In the genomic region with DNA sequence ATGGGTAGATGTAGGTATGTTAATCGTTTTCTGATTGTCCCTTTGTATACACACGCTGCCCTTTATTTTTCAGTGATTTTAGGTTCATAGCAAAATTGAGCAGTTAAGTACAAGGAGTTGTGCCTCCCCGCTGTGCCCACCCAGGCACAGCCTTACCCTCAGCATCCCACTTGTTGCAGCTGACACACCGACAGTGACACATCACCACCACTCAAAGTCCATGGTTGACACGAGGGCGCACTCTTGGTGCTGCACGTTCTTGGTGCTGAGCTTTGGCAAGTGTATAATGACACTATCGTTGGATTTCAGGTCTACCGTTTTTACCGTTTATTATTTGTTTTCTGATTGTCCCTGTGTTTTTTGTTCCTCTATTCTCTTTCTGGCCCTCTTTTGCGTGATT, we compare ENCODE assay signal across 15 cellular contexts. TPM values are rescaled to one million over a fixed set of nuclear protein-coding genes. Genes with fewer than 3 reads are reported as not detected.
"Had no signal": no experiment of that assay in that cellular context is flagged by ENCODE, and none has a peak within 500 bp of the region (broad histone marks: within the 10 kb centered on the region; RNA-seq: fewer than 3 reads in every experiment).

No MANE protein-coding gene starts in this region.

- H3K36me3 Mint-ChIP-seq: natural killer cell had no signal

- H3K4me3 ChIP-seq: dorsolateral prefrontal cortex, right lobe of liver, SJSA1 had no signal

- H3K4me1 ChIP-seq: right lobe of liver, SJSA1 had no signal

- ATAC-seq: esophagus mucosa, natural killer cell, right lobe of liver had no signal

- H3K4me3 Mint-ChIP-seq: natural killer cell; T-helper 2 cell treated with Interferon-gamma antibody and Interleukin-4, amounts not matched to agents 5 μg/mL and 100 μg/mL, for 36 hours had no signal

- DNase-seq: activated CD4-positive, alpha-beta T cell treated with anti-CD3 and anti-CD28 coated beads for 1 hour; activated naive CD4-positive, alpha-beta T cell; amygdala; brain microvascular endothelial cell; natural killer cell; stimulated activated CD4-positive, alpha-beta T cell treated with anti-CD3 and anti-CD28 coated beads, Interleukin-1b, Interleukin-23, amount 100 ng/mL, for 48 hours; SW 1271 had no signal

- H3K27me3 Mint-ChIP-seq: progenitor cell of endocrine pancreas had no signal

- H3K27ac ChIP-seq: brain microvascular endothelial cell, right lobe of liver, SJSA1 had no signal

- H3K27ac Mint-ChIP-seq: natural killer cell, progenitor cell of endocrine pancreas had no signal

- H3K27me3 ChIP-seq: brain microvascular endothelial cell, dorsolateral prefrontal cortex, right lobe of liver had no signal

- H3K9me3 ChIP-seq: right lobe of liver, SJSA1 had no signal

- H3K9me3 Mint-ChIP-seq: natural killer cell had no signal

- H3K36me3 ChIP-seq: brain microvascular endothelial cell, right lobe of liver, SJSA1 had no signal

RNA-seq across cellular contexts. Expression of a gene that starts 26.2 kb away (rescaled TPM):
- total RNA-seq: activated CD8-positive, alpha-beta memory T cell treated with anti-CD3 and anti-CD28 coated beads for 36 hours; cerebellum; natural killer cell; progenitor cell of endocrine pancreas; right lobe of liver; SJSA1 had no signal
